Comparison of ENCODE assay signal across 10 cellular contexts in genomic region chr12:6946920-6947374, GRCh38. TPM values are rescaled to one million over a fixed set of nuclear protein-coding genes. Genes with fewer than 3 reads are reported as not detected.
DNase-seq lines count a peak whose midpoint lies in the region; ATAC-seq, FAIRE-seq and TF ChIP-seq lines count a peak whose summit lies in the region.
"Had no signal": no experiment of that assay in that cellular context is flagged by ENCODE, and none has a peak within 500 bp of the region (broad histone marks: within the 10 kb centered on the region; RNA-seq: fewer than 3 reads in every experiment).

No MANE protein-coding gene starts in this region.

- H3K27ac ChIP-seq in keratinocyte (ENCODE audit: control insufficient read depth, insufficient read depth, low read length) (no peak overlapping the region), suprapubic skin (peak overlapping the region; percentile 79), testis (peak overlapping the region in 1 of 2 donors; percentile 40)

- H3K36me3 ChIP-seq in keratinocyte (ENCODE audit: control insufficient read depth in 2 of 2, extremely low read depth in 1 of 2, insufficient read depth in 2 of 2, low read length in 2 of 2) (no peaks in the 10 kb centered on the region), suprapubic skin (peaks cover 3% of the 10 kb centered on the region), testis (ENCODE audit: low read depth, missing control alignments) (no peaks in the 10 kb centered on the region)

- H3K36me3 Mint-ChIP-seq in activated T-cell treated with anti-CD3 and anti-CD28 coated beads, Interleukin-2, amount 50 U/mL, for 24 hours (ENCODE audit: low read depth): peaks cover 52% of the 10 kb centered on the region
- peaks cover 82% of the 10 kb centered on the region for H3K36me3 Mint-ChIP-seq in activated T-helper 17 cell treated with anti-CD3 and anti-CD28 coated beads, Interleukin-2, amount 50 U/mL, for 72 hours (ENCODE audit: low read depth)

- no peaks in the 10 kb centered on the region for H3K9me3 Mint-ChIP-seq in activated T-cell treated with anti-CD3 and anti-CD28 coated beads, Interleukin-2, amount 50 U/mL, for 24 hours
- no peaks in the 10 kb centered on the region for H3K9me3 Mint-ChIP-seq in activated T-helper 17 cell treated with anti-CD3 and anti-CD28 coated beads, Interleukin-2, amount 50 U/mL, for 72 hours

- peak overlapping the region; percentile 67 for H3K9ac ChIP-seq in keratinocyte (ENCODE audit: control insufficient read depth, extremely low read depth, insufficient read depth, low read length)

- H3K4me3 ChIP-seq in keratinocyte (ENCODE audit: control insufficient read depth in 2 of 3, extremely low read depth in 1 of 3, insufficient read depth in 2 of 3, low read depth in 1 of 3, low read length in 3 of 3): peak overlapping the region; percentile 55 to 64 (median 64)
- H3K4me3 ChIP-seq in suprapubic skin: peak overlapping the region; percentile 47
- no peak overlapping the region for H3K4me3 ChIP-seq in testis

- peak overlapping the region; percentile 95 for H3K4me2 ChIP-seq in keratinocyte (ENCODE audit: control insufficient read depth, extremely low read depth, insufficient read depth, low read depth, low read length)

- peak overlapping the region; percentile 34 for H2AFZ ChIP-seq in keratinocyte (ENCODE audit: control insufficient read depth, low read length)

- H4K20me1 ChIP-seq in keratinocyte (ENCODE audit: control insufficient read depth, extremely low read depth, insufficient read depth, low read length): no peaks in the 10 kb centered on the region

- H3K27me3 Mint-ChIP-seq in activated T-cell treated with anti-CD3 and anti-CD28 coated beads, Interleukin-2, amount 50 U/mL, for 24 hours: no peaks in the 10 kb centered on the region
- no peaks in the 10 kb centered on the region for H3K27me3 Mint-ChIP-seq in activated T-helper 17 cell treated with anti-CD3 and anti-CD28 coated beads, Interleukin-2, amount 50 U/mL, for 72 hours

- peak overlapping the region; percentile 85 for H3K4me3 Mint-ChIP-seq in activated T-cell treated with anti-CD3 and anti-CD28 coated beads, Interleukin-2, amount 50 U/mL, for 24 hours
- peak overlapping the region; percentile 87 for H3K4me3 Mint-ChIP-seq in activated T-helper 17 cell treated with anti-CD3 and anti-CD28 coated beads, Interleukin-2, amount 50 U/mL, for 72 hours

- H3K27ac Mint-ChIP-seq in activated T-cell treated with anti-CD3 and anti-CD28 coated beads, Interleukin-2, amount 50 U/mL, for 24 hours: peak overlapping the region; percentile 98
- H3K27ac Mint-ChIP-seq in activated T-helper 17 cell treated with anti-CD3 and anti-CD28 coated beads, Interleukin-2, amount 50 U/mL, for 72 hours: peak overlapping the region; percentile 100

- FAIRE-seq in keratinocyte (lab: Jason Lieb, UNC): no peak

- dilution Hi-C loops in keratinocyte (cut with MboI; ENCODE audit: extremely low pct_ligation_motif_present, low sequenced_read_pairs): no loop called here

- H3K4me1 ChIP-seq in keratinocyte (ENCODE audit: control insufficient read depth, extremely low read depth, insufficient read depth, low read length) (peaks cover 27% of the 10 kb centered on the region), suprapubic skin (peaks cover 42% of the 10 kb centered on the region), testis (peaks cover 28% of the 10 kb centered on the region)

- TF ChIP-seq POLR2A in suprapubic skin (IDR thresholded peaks at IDR 0.05) (no peak), testis (IDR thresholded peaks at IDR 0.05) (no peak)

- no peaks in the 10 kb centered on the region for H3K9me1 ChIP-seq in keratinocyte (ENCODE audit: control insufficient read depth, extremely low read depth, insufficient read depth, low read length)

- no peak for DNase-seq in activated T-cell treated with anti-CD3 and anti-CD28 coated beads, Interleukin-2, amount 50 U/mL, for 24 hours
- no peak for DNase-seq in activated T-cell treated with anti-CD3 and anti-CD28 coated beads, Interleukin-2, amount 50 U/mL, for 48 hours
- DNase-seq in keratinocyte (ENCODE audit: low read depth, low spot score) (no peak), suprapubic skin (ENCODE audit: low spot score in 2 of 2) (no peak), posterior vena cava (ENCODE audit: low spot score) (no peak), testis (no peak)

- H3K4me1 Mint-ChIP-seq in activated T-cell treated with anti-CD3 and anti-CD28 coated beads, Interleukin-2, amount 50 U/mL, for 24 hours (ENCODE audit: low read depth): peaks cover 88% of the 10 kb centered on the region
- peaks cover 42% of the 10 kb centered on the region for H3K4me1 Mint-ChIP-seq in activated T-helper 17 cell treated with anti-CD3 and anti-CD28 coated beads, Interleukin-2, amount 50 U/mL, for 72 hours

- H3K27me3 ChIP-seq in keratinocyte (ENCODE audit: control insufficient read depth, extremely low read depth, insufficient read depth, low read length) (no peaks in the 10 kb centered on the region), suprapubic skin (no peaks in the 10 kb centered on the region), testis (no peaks in the 10 kb centered on the region)

- no peak for TF ChIP-seq EP300 in suprapubic skin (IDR thresholded peaks at IDR 0.05)

- intact Hi-C loops in posterior vena cava (cut with DNase I) (no loop called here), testis (cut with DNase I; ENCODE audit: low total_unique reads) (loop anchor here (10.0 kb wide), 1 partner anchor 148 kb away; the partner anchor contains the start of gene C1R)

- H3K9me3 ChIP-seq in keratinocyte (ENCODE audit: control insufficient read depth, low read depth, low read length) (no peaks in the 10 kb centered on the region), suprapubic skin (no peaks in the 10 kb centered on the region), testis (no peaks in the 10 kb centered on the region)

- TF ChIP-seq CTCF in keratinocyte (optimal IDR thresholded peaks at IDR 0.05 in 1 of 3, IDR thresholded peaks at IDR 0.05 in 1 of 3, conservative IDR thresholded peaks at IDR 0.05 in 1 of 3; ENCODE audit: extremely low read depth in 1 of 3, insufficient read depth in 2 of 3, low read length in 3 of 3) (no peak), suprapubic skin (IDR thresholded peaks at IDR 0.05) (no peak), testis (IDR thresholded peaks at IDR 0.05) (no peak)

- WGBS in suprapubic skin: 45% methylated on average over 8 of the region's 8 CpGs
- 39 to 59% methylated on average over 8 of the region's 8 CpGs for WGBS in testis, 2 donors

- no peak for ATAC-seq in activated T-helper 17 cell treated with anti-CD3 and anti-CD28 coated beads, Interleukin-2, amount 50 U/mL, for 72 hours (replicated peaks)
- no peak for ATAC-seq in HG03571 (IDR thresholded peaks at IDR 0.05; ENCODE audit: unreplicated experiment)
- ATAC-seq: sciatic nerve had no signal

- peaks cover 6% of the 10 kb centered on the region for H3K79me2 ChIP-seq in keratinocyte (ENCODE audit: control insufficient read depth, insufficient read depth, low read length)

RNA-seq across cellular contexts. Expression of gene C12orf57, which starts 3.1 kb away (rescaled TPM):
- total RNA-seq in activated T-helper 17 cell treated with anti-CD3 and anti-CD28 coated beads, Interleukin-2, amount 50 U/mL, for 72 hours: 100 to 1,000 TPM; 192 to 307 TPM
- 121 to 211 TPM (median 137 TPM) in 3 replicates for polyA plus RNA-seq in keratinocyte
- polyA plus RNA-seq in keratinocyte (2011; ENCODE audit: low read depth): 27.9 TPM
- 145 and 239 TPM in 2 replicates for polyA plus RNA-seq in keratinocyte (2011; cell fraction: cytosol; rRNA removed)
- 64.7 and 79.2 TPM in 2 replicates for polyA plus RNA-seq in keratinocyte (2011; cell fraction: nucleus; rRNA removed)
- 106 and 137 TPM in 2 replicates for polyA plus RNA-seq in keratinocyte (2012; ENCODE audit: low replicate concordance)
- polyA minus RNA-seq in keratinocyte: 30.4 to 74.9 TPM (median 35.3 TPM) in 3 replicates
- 64.5 TPM for polyA minus RNA-seq in keratinocyte (2011; cell fraction: cytosol; rRNA and poly(A)+ RNA removed)
- 20.9 and 21.8 TPM in 2 replicates for polyA minus RNA-seq in keratinocyte (2011; cell fraction: nucleus; rRNA and poly(A)+ RNA removed)
- 100 to 1,000 TPM; 251 to 495 (median 436) TPM for total RNA-seq in suprapubic skin
- total RNA-seq in posterior vena cava: 100 to 1,000 TPM; 189 to 206 TPM
- 100 to 1,000 TPM; 143 to 236 TPM for total RNA-seq in testis
- 141 TPM for polyA plus RNA-seq in testis (ENCODE audit: insufficient read depth, low read depth, low replicate concordance)

RNA-seq across cellular contexts. Expression of gene RNU7-1, which starts 3.3 kb away (rescaled TPM):
- not detected for total RNA-seq in activated T-helper 17 cell treated with anti-CD3 and anti-CD28 coated beads, Interleukin-2, amount 50 U/mL, for 72 hours
- polyA plus RNA-seq in keratinocyte: not detected in 3 replicates
- polyA plus RNA-seq in keratinocyte (2011; ENCODE audit: low read depth): not detected
- not detected in 2 replicates for polyA plus RNA-seq in keratinocyte (2011; cell fraction: cytosol; rRNA removed)
- polyA plus RNA-seq in keratinocyte (2011; cell fraction: nucleus; rRNA removed): not detected in 2 replicates
- polyA plus RNA-seq in keratinocyte (2012; ENCODE audit: low replicate concordance): not detected in 2 replicates
- polyA minus RNA-seq in keratinocyte: not detected in 3 replicates
- not detected for polyA minus RNA-seq in keratinocyte (2011; cell fraction: cytosol; rRNA and poly(A)+ RNA removed)
- polyA minus RNA-seq in keratinocyte (2011; cell fraction: nucleus; rRNA and poly(A)+ RNA removed): not detected in 2 replicates
- not detected for total RNA-seq in suprapubic skin
- not detected for total RNA-seq in posterior vena cava
- not detected for total RNA-seq in testis
- not detected for polyA plus RNA-seq in testis (ENCODE audit: insufficient read depth, low read depth, low replicate concordance)
- total RNA-seq: sciatic nerve, ureter had no signal

RNA-seq across cellular contexts. Expression of gene PTPN6, which starts 4.2 kb away (rescaled TPM):
- 100 to 1,000 TPM; 134 to 223 TPM for total RNA-seq in activated T-helper 17 cell treated with anti-CD3 and anti-CD28 coated beads, Interleukin-2, amount 50 U/mL, for 72 hours
- polyA plus RNA-seq in keratinocyte (18.7 to 21.0 TPM (median 19.7 TPM) in 3 replicates), testis (ENCODE audit: insufficient read depth, low read depth, low replicate concordance) (19.1 TPM)
- polyA plus RNA-seq in keratinocyte (2011; ENCODE audit: low read depth): 29.9 TPM
- 11.7 and 19.6 TPM in 2 replicates for polyA plus RNA-seq in keratinocyte (2011; cell fraction: cytosol; rRNA removed)
- 28.5 and 37.9 TPM in 2 replicates for polyA plus RNA-seq in keratinocyte (2011; cell fraction: nucleus; rRNA removed)
- polyA plus RNA-seq in keratinocyte (2012; ENCODE audit: low replicate concordance): 24.7 and 25.1 TPM in 2 replicates
- 14.2 to 34.8 TPM (median 17.7 TPM) in 3 replicates for polyA minus RNA-seq in keratinocyte
- polyA minus RNA-seq in keratinocyte (2011; cell fraction: cytosol; rRNA and poly(A)+ RNA removed): 23.8 TPM
- 5.6 and 10.3 TPM in 2 replicates for polyA minus RNA-seq in keratinocyte (2011; cell fraction: nucleus; rRNA and poly(A)+ RNA removed)
- total RNA-seq in suprapubic skin (10 to 100 TPM; 18.5 to 59.1 (median 39.4) TPM), posterior vena cava (10 to 100 TPM; 18.7 to 31.4 TPM), testis (1 to 10 TPM; 3.7 to 9.1 TPM)

RNA-seq across cellular contexts. Expression of gene ATN1, which starts 19.2 kb away (rescaled TPM):
- 10 to 100 TPM; 34.0 to 62.3 TPM for total RNA-seq in activated T-helper 17 cell treated with anti-CD3 and anti-CD28 coated beads, Interleukin-2, amount 50 U/mL, for 72 hours
- 4.8 to 7.8 TPM (median 6.2 TPM) in 3 replicates for polyA plus RNA-seq in keratinocyte
- polyA plus RNA-seq in keratinocyte (2011; ENCODE audit: low read depth): 11.8 TPM
- 6.7 and 15.7 TPM in 2 replicates for polyA plus RNA-seq in keratinocyte (2011; cell fraction: cytosol; rRNA removed)
- polyA plus RNA-seq in keratinocyte (2011; cell fraction: nucleus; rRNA removed): 29.2 and 44.9 TPM in 2 replicates
- polyA plus RNA-seq in keratinocyte (2012; ENCODE audit: low replicate concordance): 20.5 and 38.3 TPM in 2 replicates
- polyA minus RNA-seq in keratinocyte: 5.9 to 102 TPM (median 8.5 TPM) in 3 replicates
- polyA minus RNA-seq in keratinocyte (2011; cell fraction: cytosol; rRNA and poly(A)+ RNA removed): 23.6 TPM
- 18.5 and 20.6 TPM in 2 replicates for polyA minus RNA-seq in keratinocyte (2011; cell fraction: nucleus; rRNA and poly(A)+ RNA removed)
- total RNA-seq in suprapubic skin: 100 to 1,000 TPM in 1 of 4 donors, 10 to 100 TPM in 3; 58.4 to 137 (median 67.7) TPM
- 100 to 1,000 TPM in 1 of 2 donors, 10 to 100 TPM in 1; 97.0 to 106 TPM for total RNA-seq in posterior vena cava
- 10 to 100 TPM; 63.4 to 73.2 TPM for total RNA-seq in testis
- 40.5 TPM for polyA plus RNA-seq in testis (ENCODE audit: insufficient read depth, low read depth, low replicate concordance)

RNA-seq across cellular contexts. Expression of gene PHB2, which starts 23.5 kb away (rescaled TPM):
- total RNA-seq in activated T-helper 17 cell treated with anti-CD3 and anti-CD28 coated beads, Interleukin-2, amount 50 U/mL, for 72 hours: 100 to 1,000 TPM; 285 to 436 TPM
- polyA plus RNA-seq in keratinocyte: 225 to 270 TPM (median 244 TPM) in 3 replicates
- polyA plus RNA-seq in keratinocyte (2011; ENCODE audit: low read depth): 45.5 TPM
- 214 and 236 TPM in 2 replicates for polyA plus RNA-seq in keratinocyte (2011; cell fraction: cytosol; rRNA removed)
- polyA plus RNA-seq in keratinocyte (2011; cell fraction: nucleus; rRNA removed): 161 and 173 TPM in 2 replicates
- polyA plus RNA-seq in keratinocyte (2012; ENCODE audit: low replicate concordance): 97.6 and 161 TPM in 2 replicates
- 102 to 141 TPM (median 127 TPM) in 3 replicates for polyA minus RNA-seq in keratinocyte
- 116 TPM for polyA minus RNA-seq in keratinocyte (2011; cell fraction: cytosol; rRNA and poly(A)+ RNA removed)
- polyA minus RNA-seq in keratinocyte (2011; cell fraction: nucleus; rRNA and poly(A)+ RNA removed): 52.7 and 53.3 TPM in 2 replicates
- 100 to 1,000 TPM; 161 to 232 (median 207) TPM for total RNA-seq in suprapubic skin
- total RNA-seq in posterior vena cava: 100 to 1,000 TPM in 1 of 2 donors, 10 to 100 TPM in 1; 98.8 to 110 TPM
- 100 to 1,000 TPM; 118 to 153 TPM for total RNA-seq in testis
- 97.3 TPM for polyA plus RNA-seq in testis (ENCODE audit: insufficient read depth, low read depth, low replicate concordance)

Comparison
In these comparisons a context has a peak if more than half of its experiments do, and no peak if none do; other contexts are left out.
1. H3K4me3 ChIP-seq: peak in keratinocyte (3 of 3) and suprapubic skin (single experiment); none in testis (0 of 2).